In genomic region chr2:170771049-170771937, GRCh38 we compare ENCODE assay signal across 7 cellular contexts. TPM values are rescaled to one million over a fixed set of nuclear protein-coding genes. Genes with fewer than 3 reads are reported as not detected.
DNase-seq lines count a peak whose midpoint lies in the region; ATAC-seq and TF ChIP-seq lines count a peak whose summit lies in the region.

No MANE protein-coding gene starts in this region.

- no peaks in the 10 kb centered on the region for H3K36me3 ChIP-seq in KMS-11 (ENCODE audit: insufficient read depth)
- no peaks in the 10 kb centered on the region for H3K36me3 ChIP-seq in osteoblast (ENCODE audit: insufficient read depth, low read length)

- peak overlapping the region; percentile 63 for H3K4me2 ChIP-seq in KMS-11
- H3K4me2 ChIP-seq in osteoblast (ENCODE audit: insufficient read depth, low read length), result peak overlapping the region; percentile 64

- TF ChIP-seq CTCF in GM12865 (IDR thresholded peaks at IDR 0.05; ENCODE audit: insufficient read depth, low read depth, low read length, missing control alignments), result no peak
- no peak for TF ChIP-seq CTCF in KMS-11 (conservative IDR thresholded peaks at IDR 0.05; ENCODE audit: low read depth, low read length)
- no peak for TF ChIP-seq CTCF in osteoblast (IDR thresholded peaks at IDR 0.05; ENCODE audit: extremely low read depth, low read depth, low read length)

- H3K79me2 ChIP-seq in KMS-11 (ENCODE audit: insufficient read depth, low read depth) (no peaks in the 10 kb centered on the region), osteoblast (ENCODE audit: insufficient read depth, low read length) (no peaks in the 10 kb centered on the region)

- DNase-seq in GM12865 (ENCODE audit: low read depth) (no peak), fibroblast of peridontal ligament (ENCODE audit: extremely low read depth) (peak; percentile 16), osteoblast (ENCODE audit: insufficient read length, low spot score, missing footprints) (peak; percentile 87), iPS-NIHi7 (ENCODE audit: extremely low spot score) (no peak)
- DNase-seq in activated CD8-positive, alpha-beta memory T cell treated with anti-CD3 and anti-CD28 coated beads, Interleukin-2, amount 50 U/mL, for 48 hours, result peak; percentile 75

- peak; percentile 32 for ATAC-seq in GM21786 (IDR thresholded peaks at IDR 0.05; ENCODE audit: unreplicated experiment)

- H3K27me3 ChIP-seq in KMS-11 (ENCODE audit: insufficient read depth, low read depth) (no peaks in the 10 kb centered on the region), osteoblast (ENCODE audit: insufficient read depth, low read length) (peaks cover 18% of the 10 kb centered on the region)

- H3K4me3 ChIP-seq in GM12865 (ENCODE audit: low read depth, low read length), result peak overlapping the region; percentile 49
- peak overlapping the region; percentile 26 for H3K4me3 ChIP-seq in KMS-11 (IDR thresholded peaks at IDR 0.05; ENCODE audit: insufficient read depth, low read depth, low read length)
- H3K4me3 ChIP-seq in osteoblast (ENCODE audit: insufficient read depth, low read length), result peak overlapping the region; percentile 65

- H3K27ac ChIP-seq in KMS-11 (no peak overlapping the region), osteoblast (ENCODE audit: low read depth, low read length) (no peak overlapping the region)

- H3K9me3 ChIP-seq in osteoblast (ENCODE audit: low read depth, low read length), result no peaks in the 10 kb centered on the region

- H3K9ac ChIP-seq in KMS-11, result peak overlapping the region; percentile 60; the same call in 1 of the 2 replicates

- H2AFZ ChIP-seq in KMS-11 (ENCODE audit: low read depth), result peak overlapping the region; percentile 90
- H2AFZ ChIP-seq in osteoblast (ENCODE audit: low read length), result peak overlapping the region; percentile 69

- H4K20me1 ChIP-seq in KMS-11 (ENCODE audit: insufficient read depth) (no peaks in the 10 kb centered on the region), osteoblast (ENCODE audit: insufficient read depth, low read length) (no peaks in the 10 kb centered on the region)

- H3K4me1 ChIP-seq in KMS-11 (ENCODE audit: low read depth, poor library complexity, severe bottlenecking) (peaks cover 11% of the 10 kb centered on the region), osteoblast (ENCODE audit: insufficient read depth, low read length) (peaks cover 6% of the 10 kb centered on the region)

RNA-seq across cellular contexts. Expression of gene ERICH2, which starts 1.1 kb away (rescaled TPM):
- 0.59 TPM in 1 of 2 replicates, not detected in the other for total RNA-seq in osteoblast

RNA-seq across cellular contexts. Expression of gene GAD1, which starts 45.4 kb away (rescaled TPM):
- 0.36 and 0.59 TPM in 2 replicates for total RNA-seq in osteoblast

RNA-seq across cellular contexts. Expression of gene SP5, which starts 56.2 kb away (rescaled TPM):
- not detected in 2 replicates for total RNA-seq in osteoblast

Comparison
In these comparisons a context has a peak if more than half of its experiments do, and no peak if none do; other contexts are left out.
1. DNase-seq: peak in activated CD8-positive, alpha-beta memory T cell treated with anti-CD3 and anti-CD28 coated beads, Interleukin-2, amount 50 U/mL, for 48 hours (single experiment), fibroblast of peridontal ligament (single experiment) and osteoblast (single experiment); none in GM12865 (single experiment) and iPS-NIHi7 (single experiment).
2. Peak in every context shown above with its lines, with median percentiles within 50 percentile points of each other: H3K4me3 ChIP-seq.